ENCODE assay signal across 11 cellular contexts in genomic region chr13:34161829-34162544, GRCh38.
DNase-seq lines count a peak whose midpoint lies in the region; ATAC-seq and TF ChIP-seq lines count a peak whose summit lies in the region.
"Had no signal": no experiment of that assay in that cellular context is flagged by ENCODE, and none has a peak within 500 bp of the region (broad histone marks: within the 10 kb centered on the region; RNA-seq: fewer than 3 reads in every experiment).

No MANE protein-coding gene starts in this region.

- H3K18ac ChIP-seq in mesenchymal stem cell (ENCODE audit: low read depth in 1 of 2, low read length in 2 of 2), result peak overlapping the region in 1 of 2 experiments; percentile 7

- no peaks in the 10 kb centered on the region for H3K27me3 ChIP-seq in HUES64 (ENCODE audit: insufficient read depth, low read length)
- no peaks in the 10 kb centered on the region for H3K27me3 ChIP-seq in breast epithelium
- H3K27me3 ChIP-seq in mesenchymal stem cell (ENCODE audit: control insufficient read depth in 1 of 2, insufficient read depth in 1 of 2, low read length in 2 of 2), result no peaks in the 10 kb centered on the region

- no peak overlapping the region for H3K4me3 ChIP-seq in HUES64 (ENCODE audit: low read length)
- peak overlapping the region in 1 of 3 donors; percentile 4 for H3K4me3 ChIP-seq in breast epithelium
- H3K4me3 ChIP-seq in mesenchymal stem cell (ENCODE audit: insufficient read depth in 1 of 2, low read depth in 1 of 2, low read length in 2 of 2), result peak overlapping the region in 1 of 2 experiments; percentile 51

- H2BK15ac ChIP-seq in mesenchymal stem cell (ENCODE audit: low read depth, poor library complexity, severe bottlenecking), result no peak overlapping the region

- no peak for TF ChIP-seq POLR2A in breast epithelium (IDR thresholded peaks at IDR 0.05)

- H3K27ac ChIP-seq in HUES64 (ENCODE audit: low read depth, low read length) (peak overlapping the region; percentile 24), breast epithelium (peak overlapping the region; percentile 54 to 60), mesenchymal stem cell (ENCODE audit: low read length, poor library complexity, severe bottlenecking) (peak overlapping the region; percentile 82)

- DNase-seq in A172 (ENCODE audit: low spot score) (peak; percentile 76), breast epithelium (ENCODE audit: low spot score in 2 of 2) (no peak), mesenchymal stem cell (peak; percentile 96), cerebellum (ENCODE audit: low spot score) (no peak)
- DNase-seq in stimulated activated naive CD4-positive, alpha-beta T cell treated with Interleukin-2 at 50 U/mL for 16 hours (lab: John Stamatoyannopoulos, UW), result no peak
- DNase-seq: activated CD8-positive, alpha-beta memory T cell treated with anti-CD3 and anti-CD28 coated beads for 24 hours; DND-41 had no signal

- H3K36me3 ChIP-seq in HUES64 (ENCODE audit: insufficient read depth, low read length) (no peaks in the 10 kb centered on the region), breast epithelium (no peaks in the 10 kb centered on the region), mesenchymal stem cell (ENCODE audit: control insufficient read depth in 1 of 2, insufficient read depth in 2 of 2, low read depth in 1 of 2, low read length in 2 of 2) (no peaks in the 10 kb centered on the region)

- H3K36me3 Mint-ChIP-seq in activated T-helper 17 cell treated with anti-CD3 and anti-CD28 coated beads, Interleukin-2, amount 50 U/mL, for 72 hours (ENCODE audit: low read depth), result no peaks in the 10 kb centered on the region

- peaks cover 2% of the 10 kb centered on the region for H3K4me1 Mint-ChIP-seq in activated T-helper 17 cell treated with anti-CD3 and anti-CD28 coated beads, Interleukin-2, amount 50 U/mL, for 72 hours

- intact Hi-C loops in breast epithelium (cut with DNase I; ENCODE audit: low total_unique reads), result no loop called here

- WGBS in HUES64, result 58% methylated on average over 7 of the region's 7 CpGs
- 9% methylated on average over 4 of the region's 7 CpGs for WGBS in mesenchymal stem cell

- H2BK12ac ChIP-seq in mesenchymal stem cell (ENCODE audit: low read length in 2 of 2), result no peak overlapping the region

- ATAC-seq in activated T-helper 17 cell treated with anti-CD3 and anti-CD28 coated beads, Interleukin-2, amount 50 U/mL, for 72 hours (replicated peaks), result no peak
- no peak for ATAC-seq in GM21390 (IDR thresholded peaks at IDR 0.05; ENCODE audit: unreplicated experiment)

- H4K8ac ChIP-seq in mesenchymal stem cell (ENCODE audit: low read length), result no peak overlapping the region

- peaks cover 28% of the 10 kb centered on the region; the same call in 1 of the 2 replicates for H3K4me1 ChIP-seq in HUES64 (ENCODE audit: insufficient read depth, low read length)
- no peaks in the 10 kb centered on the region for H3K4me1 ChIP-seq in breast epithelium
- H3K4me1 ChIP-seq in mesenchymal stem cell (ENCODE audit: control insufficient read depth, insufficient read depth, low read depth, low read length), result peaks cover 2% of the 10 kb centered on the region

- H2BK5ac ChIP-seq in mesenchymal stem cell (ENCODE audit: low read depth, low read length, poor library complexity, severe bottlenecking), result no peak overlapping the region

- H2AFZ ChIP-seq in mesenchymal stem cell (ENCODE audit: low read depth, low read length), result no peak overlapping the region

- H2AK5ac ChIP-seq in mesenchymal stem cell (ENCODE audit: low read length, severe bottlenecking), result no peak overlapping the region

- H3K27ac Mint-ChIP-seq in activated T-helper 17 cell treated with anti-CD3 and anti-CD28 coated beads, Interleukin-2, amount 50 U/mL, for 72 hours, result no peak overlapping the region

- H3K14ac ChIP-seq in mesenchymal stem cell (ENCODE audit: low read length in 2 of 2), result no peak overlapping the region

- peaks cover 19% of the 10 kb centered on the region for H3K27me3 Mint-ChIP-seq in activated T-helper 17 cell treated with anti-CD3 and anti-CD28 coated beads, Interleukin-2, amount 50 U/mL, for 72 hours

- H3K9me3 ChIP-seq in HUES64 (ENCODE audit: insufficient read depth, low read depth, low read length), result no peaks in the 10 kb centered on the region
- H3K9me3 ChIP-seq in breast epithelium, result no peaks in the 10 kb centered on the region
- H3K9me3 ChIP-seq in mesenchymal stem cell (ENCODE audit: control insufficient read depth, low read length), result no peaks in the 10 kb centered on the region

- peak overlapping the region; percentile 33 for H3K4me2 ChIP-seq in mesenchymal stem cell (ENCODE audit: low read length, poor library complexity, severe bottlenecking)

- no peak overlapping the region for H2BK120ac ChIP-seq in mesenchymal stem cell (ENCODE audit: low read depth, low read length)

- no peak overlapping the region for H3K23ac ChIP-seq in mesenchymal stem cell (ENCODE audit: low read length in 2 of 2)

- no peak overlapping the region; the same call in 1 of the 2 replicates for H3K9ac ChIP-seq in HUES64 (ENCODE audit: low read depth, low read length)
- H3K9ac ChIP-seq in mesenchymal stem cell (ENCODE audit: low read length), result peak overlapping the region; percentile 69

- peak overlapping the region in 1 of 2 experiments; percentile 90 for H3K4ac ChIP-seq in mesenchymal stem cell (ENCODE audit: low read depth in 1 of 2, low read length in 2 of 2)

- no peak overlapping the region for H4K91ac ChIP-seq in mesenchymal stem cell (ENCODE audit: low read length)

- no peaks in the 10 kb centered on the region for H3K79me1 ChIP-seq in mesenchymal stem cell (replicated peaks; ENCODE audit: low read length, poor library complexity, severe bottlenecking)

- TF ChIP-seq CTCF in breast epithelium (IDR thresholded peaks at IDR 0.05), result no peak

- H3K9me3 Mint-ChIP-seq in activated T-helper 17 cell treated with anti-CD3 and anti-CD28 coated beads, Interleukin-2, amount 50 U/mL, for 72 hours, result no peaks in the 10 kb centered on the region

- H3K4me3 Mint-ChIP-seq in activated T-helper 17 cell treated with anti-CD3 and anti-CD28 coated beads, Interleukin-2, amount 50 U/mL, for 72 hours, result no peak overlapping the region
- H3K4me3 Mint-ChIP-seq: neural crest cell had no signal

Comparison
In these comparisons a context has a peak if more than half of its experiments do, and no peak if none do; other contexts are left out.
1. DNase-seq: peak in A172 (single experiment) and mesenchymal stem cell (single experiment); none in breast epithelium (0 of 2), cerebellum (single experiment) and stimulated activated naive CD4-positive, alpha-beta T cell treated with Interleukin-2 at 50 U/mL for 16 hours (single experiment).
2. H3K27ac ChIP-seq: peak in every context shown above with its lines; median percentile 82 in mesenchymal stem cell; 57 in breast epithelium; 24 in HUES64.